ENCODE assay signal across 11 cellular contexts in genomic region chr5:68196876-68197275, GRCh38. TPM values are rescaled to one million over a fixed set of nuclear protein-coding genes. Genes with fewer than 3 reads are reported as not detected.
DNase-seq lines count a peak whose midpoint lies in the region; ATAC-seq and TF ChIP-seq lines count a peak whose summit lies in the region.
"Had no signal": no experiment of that assay in that cellular context is flagged by ENCODE, and none has a peak within 500 bp of the region (broad histone marks: within the 10 kb centered on the region; RNA-seq: fewer than 3 reads in every experiment).

No MANE protein-coding gene starts in this region.

- WGBS in testis, 2 donors = 86 to 89% methylated on average over 6 of the region's 6 CpGs

- H3K9me3 ChIP-seq in CD8-positive, alpha-beta memory T cell (ENCODE audit: low read length) = no peaks in the 10 kb centered on the region
- no peaks in the 10 kb centered on the region for H3K9me3 ChIP-seq in testis

- H3K27ac ChIP-seq in CD8-positive, alpha-beta memory T cell (ENCODE audit: low read depth, low read length) = no peak overlapping the region
- H3K27ac ChIP-seq in testis = no peak overlapping the region
- H3K27ac ChIP-seq: C4-2B had no signal

- H3K4me3 ChIP-seq in CD8-positive, alpha-beta memory T cell (ENCODE audit: low read length) = no peak overlapping the region
- no peak overlapping the region for H3K4me3 ChIP-seq in testis

- ATAC-seq in GM21367 (IDR thresholded peaks at IDR 0.05; ENCODE audit: unreplicated experiment) = peak; percentile 98
- ATAC-seq in HG03342 (IDR thresholded peaks at IDR 0.05; ENCODE audit: unreplicated experiment) = peak; percentile 98
- peak; percentile 50 for ATAC-seq in effector memory CD8-positive, alpha-beta T cell (replicated peaks)
- ATAC-seq: left colon had no signal

- CTCF ChIA-PET in CD8-positive, alpha-beta memory T cell (lab: Charles Lee) = no interaction called here

- no peaks in the 10 kb centered on the region for H3K27me3 Mint-ChIP-seq in effector memory CD8-positive, alpha-beta T cell
- peaks cover 0 to 3% of the 10 kb centered on the region in 2 donors for H3K27me3 Mint-ChIP-seq in CD8-positive, alpha-beta memory T cell

- intact Hi-C loops in testis (cut with DNase I; ENCODE audit: low total_unique reads) = no loop called here

- no peak overlapping the region for H3K27ac Mint-ChIP-seq in effector memory CD8-positive, alpha-beta T cell
- no peak overlapping the region for H3K27ac Mint-ChIP-seq in CD8-positive, alpha-beta memory T cell

- no peaks in the 10 kb centered on the region for H3K36me3 ChIP-seq in CD8-positive, alpha-beta memory T cell (ENCODE audit: insufficient read depth, low read length)
- no peaks in the 10 kb centered on the region for H3K36me3 ChIP-seq in testis (ENCODE audit: low read depth, missing control alignments)

- H3K4me1 ChIP-seq in CD8-positive, alpha-beta memory T cell (ENCODE audit: insufficient read depth, low read length) = no peaks in the 10 kb centered on the region
- H3K4me1 ChIP-seq in testis = peaks cover 13% of the 10 kb centered on the region

- H3K4me3 Mint-ChIP-seq in effector memory CD8-positive, alpha-beta T cell = no peak overlapping the region
- H3K4me3 Mint-ChIP-seq in CD8-positive, alpha-beta memory T cell = peak overlapping the region in 1 of 7 donors; percentile 13

- no peaks in the 10 kb centered on the region for H3K36me3 Mint-ChIP-seq in effector memory CD8-positive, alpha-beta T cell (ENCODE audit: insufficient read depth)
- H3K36me3 Mint-ChIP-seq in CD8-positive, alpha-beta memory T cell = peaks cover 0 to 4% (median 0%) of the 10 kb centered on the region in 3 donors

- peak; percentile 74 for DNase-seq in GM10266 (ENCODE audit: extremely low spot score)
- no peak for DNase-seq in effector memory CD8-positive, alpha-beta T cell
- DNase-seq in activated CD4-positive, alpha-beta T cell treated with anti-CD3 and anti-CD28 coated beads, Interleukin-2, amount 50 U/mL, for 48 hours = no peak
- DNase-seq in NCI-H2107 (lab: John Stamatoyannopoulos, UW) = no peak
- no peak for DNase-seq in CD8-positive, alpha-beta memory T cell
- DNase-seq in testis = no peak
- DNase-seq: central memory CD4-positive, alpha-beta T cell had no signal

- TF ChIP-seq POLR2A in testis (IDR thresholded peaks at IDR 0.05) = no peak

- POLR2A ChIA-PET in CD8-positive, alpha-beta memory T cell (lab: Charles Lee) = no interaction called here

- H3K9me3 Mint-ChIP-seq in effector memory CD8-positive, alpha-beta T cell = no peaks in the 10 kb centered on the region
- H3K9me3 Mint-ChIP-seq in CD8-positive, alpha-beta memory T cell = no peaks in the 10 kb centered on the region

- TF ChIP-seq CTCF in GM10266 (IDR thresholded peaks at IDR 0.05; ENCODE audit: control insufficient read depth, insufficient read depth, low read depth, missing control alignments) (no peak), testis (IDR thresholded peaks at IDR 0.05) (no peak)

- H3K27me3 ChIP-seq in CD8-positive, alpha-beta memory T cell (ENCODE audit: insufficient read depth, low read length, poor library complexity, severe bottlenecking) = no peaks in the 10 kb centered on the region
- no peaks in the 10 kb centered on the region for H3K27me3 ChIP-seq in testis

- H3K4me1 Mint-ChIP-seq in effector memory CD8-positive, alpha-beta T cell (ENCODE audit: low read depth in 2 of 2) = peaks cover 0 to 11% of the 10 kb centered on the region in 2 donors
- H3K4me1 Mint-ChIP-seq in CD8-positive, alpha-beta memory T cell = peaks cover 0 to 12% (median 5%) of the 10 kb centered on the region in 3 donors

RNA-seq across cellular contexts. Expression of gene PIK3R1, which starts 18.7 kb away (rescaled TPM):
- total RNA-seq in CD8-positive, alpha-beta memory T cell = 10 to 100 TPM; 46.9 to 47.9 TPM
- 75.9 TPM for polyA plus RNA-seq in CD8-positive, alpha-beta memory T cell
- 10 to 100 TPM; 48.1 to 63.7 TPM for total RNA-seq in testis
- polyA plus RNA-seq in testis (ENCODE audit: insufficient read depth, low read depth, low replicate concordance) = 16.9 TPM
